In genomic region chr14:93538411-93538810, GRCh38 we compare ENCODE assay signal across 16 cellular contexts.
DNase-seq lines count a peak whose midpoint lies in the region; ATAC-seq and TF ChIP-seq lines count a peak whose summit lies in the region.
"Had no signal": no experiment of that assay in that cellular context is flagged by ENCODE, and none has a peak within 500 bp of the region (broad histone marks: within the 10 kb centered on the region; RNA-seq: fewer than 3 reads in every experiment).

No MANE protein-coding gene starts in this region.

- no peaks in the 10 kb centered on the region for H3K36me3 ChIP-seq in breast epithelium

- DNase-seq in MCF 10A (ENCODE audit: unreplicated experiment) (peak; percentile 31), breast epithelium (ENCODE audit: low spot score in 2 of 2) (no peak), NCI-H2227 treated with DMSO at 0.1 percent for 48 hours (lab: John Stamatoyannopoulos, UW) (peak; percentile 7), dermis blood vessel endothelial cell (peak; percentile 10), renal cortical epithelial cell (ENCODE audit: low read depth) (peak; percentile 31), NCI-H1930 (lab: John Stamatoyannopoulos, UW) (no peak), lower leg skin (ENCODE audit: low spot score in 2 of 2) (no peak)
- DNase-seq in activated CD8-positive, alpha-beta memory T cell treated with anti-CD3 and anti-CD28 coated beads, Interleukin-2, amount 10 ng/mL, durations not matched to agents 7 days and 5 days = no peak
- DNase-seq: activated naive CD4-positive, alpha-beta T cell treated with anti-CD3 and anti-CD28 coated beads, Interleukin-2, amount 50 U/mL, for 16 hours; naive B cell; NCI-H1436; NCI-H82; right cardiac atrium; stimulated activated CD4-positive, alpha-beta T cell treated with anti-CD3 and anti-CD28 coated beads, Interleukin-2, amount 100 ng/mL, for 48 hours had no signal

- H3K4me1 Mint-ChIP-seq in MCF 10A (ENCODE audit: insufficient read depth, unreplicated experiment) = no peaks in the 10 kb centered on the region
- H3K4me1 Mint-ChIP-seq in activated CD8-positive, alpha-beta memory T cell treated with anti-CD3 and anti-CD28 coated beads, Interleukin-2, amount 10 ng/mL, durations not matched to agents 7 days and 5 days = no peaks in the 10 kb centered on the region

- no peak for ATAC-seq in activated CD8-positive, alpha-beta memory T cell treated with anti-CD3 and anti-CD28 coated beads, Interleukin-2, amount 10 ng/mL, durations not matched to agents 7 days and 5 days
- ATAC-seq: right cardiac atrium had no signal

- no peak overlapping the region for H3K27ac Mint-ChIP-seq in MCF 10A (ENCODE audit: low read depth, unreplicated experiment)
- H3K27ac Mint-ChIP-seq in activated CD8-positive, alpha-beta memory T cell treated with anti-CD3 and anti-CD28 coated beads, Interleukin-2, amount 10 ng/mL, durations not matched to agents 7 days and 5 days = no peak overlapping the region
- H3K27ac Mint-ChIP-seq: naive B cell, type B pancreatic cell had no signal

- no peak overlapping the region for H3K27ac ChIP-seq in breast epithelium
- H3K27ac ChIP-seq: VCaP had no signal

- no peak overlapping the region for H3K4me3 Mint-ChIP-seq in MCF 10A (ENCODE audit: unreplicated experiment)
- H3K4me3 Mint-ChIP-seq in activated CD8-positive, alpha-beta memory T cell treated with anti-CD3 and anti-CD28 coated beads, Interleukin-2, amount 10 ng/mL, durations not matched to agents 7 days and 5 days = no peak overlapping the region
- H3K4me3 Mint-ChIP-seq: naive B cell, type B pancreatic cell had no signal

- CTCF ChIA-PET in MCF 10A (lab: Yijun Ruan, JAX) = no interaction called here
- CTCF ChIA-PET in activated CD8-positive, alpha-beta memory T cell treated with anti-CD3 and anti-CD28 coated beads, Interleukin-2, amount 10 ng/mL, durations not matched to agents 7 days and 5 days (lab: Charles Lee) = no interaction called here

- intact Hi-C loops in MCF 10A (cut with micrococcal nuclease) (no loop called here), breast epithelium (cut with DNase I; ENCODE audit: low total_unique reads) (no loop called here), lower leg skin (cut with DNase I; ENCODE audit: low total_unique reads) (no loop called here)

- no peaks in the 10 kb centered on the region for H3K9me3 ChIP-seq in breast epithelium

- TF ChIP-seq POLR2A in breast epithelium (IDR thresholded peaks at IDR 0.05) (no peak), lower leg skin (IDR thresholded peaks at IDR 0.05) (no peak)

- peaks cover 21% of the 10 kb centered on the region for H3K27me3 Mint-ChIP-seq in MCF 10A (ENCODE audit: insufficient read depth, unreplicated experiment)
- H3K27me3 Mint-ChIP-seq in activated CD8-positive, alpha-beta memory T cell treated with anti-CD3 and anti-CD28 coated beads, Interleukin-2, amount 10 ng/mL, durations not matched to agents 7 days and 5 days = peaks cover 19% of the 10 kb centered on the region

- no TSS peak for BruUV-seq in MCF 10A (replicated peaks; lab: Mats Ljungman, UMichigan)

- no peak for TF ChIP-seq CTCF in MCF 10A (IDR thresholded peaks at IDR 0.05; ENCODE audit: unreplicated experiment)
- TF ChIP-seq CTCF in breast epithelium (IDR thresholded peaks at IDR 0.05) = no peak
- no peak for TF ChIP-seq CTCF in lower leg skin (IDR thresholded peaks at IDR 0.05)

- no peaks in the 10 kb centered on the region for H3K4me1 ChIP-seq in breast epithelium

- no peak overlapping the region for H3K4me3 ChIP-seq in breast epithelium
- no peak overlapping the region for H3K4me3 ChIP-seq in lower leg skin (ENCODE audit: low read depth, poor library complexity, severe bottlenecking)

- no peaks in the 10 kb centered on the region for H3K9me3 Mint-ChIP-seq in MCF 10A (ENCODE audit: unreplicated experiment)
- H3K9me3 Mint-ChIP-seq in activated CD8-positive, alpha-beta memory T cell treated with anti-CD3 and anti-CD28 coated beads, Interleukin-2, amount 10 ng/mL, durations not matched to agents 7 days and 5 days (ENCODE audit: low read depth) = no peaks in the 10 kb centered on the region
- H3K9me3 Mint-ChIP-seq: naive B cell, type B pancreatic cell had no signal

- 92 to 93% methylated on average over 9 of the region's 9 CpGs for WGBS in lower leg skin, 2 donors

- no peaks in the 10 kb centered on the region for H3K27me3 ChIP-seq in breast epithelium

- POLR2A ChIA-PET in MCF 10A (lab: Yijun Ruan, JAX) = no interaction called here

- no peaks in the 10 kb centered on the region for H3K36me3 Mint-ChIP-seq in MCF 10A (ENCODE audit: insufficient read depth, unreplicated experiment)
- H3K36me3 Mint-ChIP-seq in activated CD8-positive, alpha-beta memory T cell treated with anti-CD3 and anti-CD28 coated beads, Interleukin-2, amount 10 ng/mL, durations not matched to agents 7 days and 5 days = no peaks in the 10 kb centered on the region
- H3K36me3 Mint-ChIP-seq: naive B cell had no signal

Comparison
In these comparisons a context has a peak if more than half of its experiments do, and no peak if none do; other contexts are left out.
1. DNase-seq: peak in MCF 10A (single experiment), NCI-H2227 treated with DMSO at 0.1 percent for 48 hours (single experiment), dermis blood vessel endothelial cell (single experiment) and renal cortical epithelial cell (single experiment); none in breast epithelium (0 of 2), NCI-H1930 (0 of 2), activated CD8-positive, alpha-beta memory T cell treated with anti-CD3 and anti-CD28 coated beads, Interleukin-2, amount 10 ng/mL, durations not matched to agents 7 days and 5 days (single experiment) and lower leg skin (0 of 2).